ENCODE assay signal across 30 cellular contexts in the genomic region with DNA sequence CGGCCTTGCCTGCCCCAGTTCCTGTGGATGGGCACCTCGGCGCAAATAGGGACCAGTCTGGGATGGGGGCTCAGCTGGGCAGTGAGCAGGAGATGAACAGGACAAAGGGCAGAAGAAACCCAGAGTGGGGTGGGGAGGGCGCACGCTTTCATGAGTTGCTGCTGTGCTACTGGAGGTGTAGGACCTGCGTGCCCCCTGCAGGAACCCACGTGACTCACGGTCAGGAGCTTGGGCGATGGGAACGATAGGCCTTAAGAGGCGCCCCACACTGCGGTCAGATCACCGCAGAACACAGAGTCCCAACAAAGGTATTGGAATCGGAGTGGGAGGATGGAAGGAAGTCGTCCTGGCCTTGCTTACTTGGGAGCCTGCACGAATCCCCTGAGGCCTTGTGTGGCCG. TPM values are rescaled to one million over a fixed set of nuclear protein-coding genes. Genes with fewer than 3 reads are reported as not detected.
DNase-seq lines count a peak whose midpoint lies in the region; ATAC-seq, FAIRE-seq and TF ChIP-seq lines count a peak whose summit lies in the region.
"Had no signal": no experiment of that assay in that cellular context is flagged by ENCODE, and none has a peak within 500 bp of the region (broad histone marks: within the 10 kb centered on the region; RNA-seq: fewer than 3 reads in every experiment).

No MANE protein-coding gene starts in this region.

- intact Hi-C loops in CD4-positive, alpha-beta T cell (cut with DNase I, micrococcal nuclease): no loop called here

- no peaks in the 10 kb centered on the region for H4K20me1 ChIP-seq in H9 (ENCODE audit: control insufficient read depth, insufficient read depth, insufficient read length)

- H3K4me3 Mint-ChIP-seq in H9 (no peak overlapping the region), memory B cell (peak overlapping the region; percentile 30)
- no peak overlapping the region for H3K4me3 Mint-ChIP-seq in CD4-positive, alpha-beta T cell
- H3K4me3 Mint-ChIP-seq: CD8-positive, alpha-beta T cell; effector memory CD8-positive, alpha-beta T cell had no signal

- no peak overlapping the region for H3K23ac ChIP-seq in H9 (ENCODE audit: insufficient read length, low read depth, low read length)

- H2BK15ac ChIP-seq in H9 (ENCODE audit: low read depth, low read length): no peak overlapping the region

- H2AFZ ChIP-seq in H9 (ENCODE audit: low read length): no peak overlapping the region

- H3K4me3 ChIP-seq in GM12865 (ENCODE audit: low read depth, low read length): peak overlapping the region; percentile 46
- H3K4me3 ChIP-seq: body of pancreas, esophagus squamous epithelium, gastrocnemius medialis, smooth muscle cell, tibial artery had no signal

- H4K91ac ChIP-seq in H9 (ENCODE audit: insufficient read length, low read depth, low read length): no peak overlapping the region

- H3K27me3 Mint-ChIP-seq in H9 (ENCODE audit: low read depth) (no peaks in the 10 kb centered on the region), memory B cell (peaks cover 5% of the 10 kb centered on the region)
- no peaks in the 10 kb centered on the region for H3K27me3 Mint-ChIP-seq in CD4-positive, alpha-beta T cell
- H3K27me3 Mint-ChIP-seq: effector memory CD8-positive, alpha-beta T cell had no signal

- H3K36me3 Mint-ChIP-seq in H9 (ENCODE audit: insufficient read depth in 1 of 3, low read depth in 3 of 3) (peaks cover 0 to 17% (median 11%) of the 10 kb centered on the region in 3 experiments; a peak in 5 of 7 replicates), memory B cell (peaks cover 8% of the 10 kb centered on the region)
- peaks cover 16% of the 10 kb centered on the region for H3K36me3 Mint-ChIP-seq in CD4-positive, alpha-beta T cell (ENCODE audit: low read depth)

- no peak overlapping the region; the same call in 1 of the 2 replicates for H3K14ac ChIP-seq in H9 (ENCODE audit: insufficient read depth, low read length)

- no peaks in the 10 kb centered on the region; the same call in 1 of the 2 replicates for H3K79me2 ChIP-seq in H9 (ENCODE audit: insufficient read depth, low read length)

- H3K18ac ChIP-seq in H9 (ENCODE audit: insufficient read length, low read depth, low read length): no peak overlapping the region

- DNase-seq in GM12865 (ENCODE audit: low read depth) (peak; percentile 83), H9 (peak; percentile 46), RWPE1 (ENCODE audit: low spot score) (no peak), memory B cell (ENCODE audit: low spot score in 2 of 2) (no peak), urothelium cell line (ENCODE audit: low spot score) (no peak), inferior parietal cortex (ENCODE audit: extremely low spot score) (no peak)
- DNase-seq in CD4-positive, alpha-beta T cell: no peak
- DNase-seq: activated CD4-positive, alpha-beta T cell treated with anti-CD3 and anti-CD28 coated beads, Interleukin-2, amount 50 U/mL, for 4 hours; activated CD8-positive, alpha-beta memory T cell treated with anti-CD3 and anti-CD28 coated beads, Interleukin-2, amount 50 U/mL, for 48 hours; body of pancreas; CD8-positive, alpha-beta T cell; DMS153; effector memory CD8-positive, alpha-beta T cell; esophagus squamous epithelium; gastrocnemius medialis; HCEC 1CT; hypothalamus; kidney glomerular epithelial cell; NCI-H187; NCI-H226; NCI-H774; occipital lobe; stimulated activated CD4-positive, alpha-beta T cell treated with anti-CD3 and anti-CD28 coated beads, Interleukin-2, amount 100 ng/mL, for 48 hours; stimulated activated naive CD8-positive, alpha-beta T cell treated with anti-CD3 and anti-CD28 coated beads, Interleukin-15, Interleukin-2, amounts not matched to agents 100 U/mL and 50 U/mL, for 24 hours had no signal

- H2BK5ac ChIP-seq in H9 (ENCODE audit: insufficient read length, low read length): no peak overlapping the region

- no peak overlapping the region for H3K27ac ChIP-seq in H9 (ENCODE audit: insufficient read length, low read depth, low read length)
- H3K27ac ChIP-seq in RWPE1: peak overlapping the region; percentile 51
- no peak overlapping the region for H3K27ac ChIP-seq in CD4-positive, alpha-beta T cell (ENCODE audit: low read depth, low read length)
- H3K27ac ChIP-seq: body of pancreas, esophagus squamous epithelium, gastrocnemius medialis, tibial artery, VCaP had no signal

- H2BK20ac ChIP-seq in H9 (ENCODE audit: low read depth, low read length, poor library complexity, severe bottlenecking): no peak overlapping the region

- H3K4me1 ChIP-seq in H9 (ENCODE audit: insufficient read depth, low read length): no peaks in the 10 kb centered on the region
- H3K4me1 ChIP-seq: gastrocnemius medialis had no signal

- no peak overlapping the region for H2AK5ac ChIP-seq in H9 (ENCODE audit: insufficient read length, low read length)

- H3K56ac ChIP-seq in H9 (ENCODE audit: insufficient read length, low read depth, low read length): no peak overlapping the region

- no peak overlapping the region for H3K4ac ChIP-seq in H9 (ENCODE audit: low read depth, low read length)

- no peak overlapping the region for H3T11ph ChIP-seq in H9 (ENCODE audit: low read length)

- ATAC-seq in memory B cell (ENCODE audit: low read depth) (no peak), GM21447 (IDR thresholded peaks at IDR 0.05; ENCODE audit: unreplicated experiment) (no peak)
- ATAC-seq in CD4-positive, alpha-beta T cell (ENCODE audit: poor library complexity): no peak
- ATAC-seq: body of pancreas; CD8-positive, alpha-beta T cell; effector memory CD8-positive, alpha-beta T cell; gastrocnemius medialis; stimulated activated naive CD8-positive, alpha-beta T cell treated with anti-CD3 and anti-CD28 coated beads, Interleukin-15, Interleukin-2, amounts not matched to agents 100 U/mL and 50 U/mL, for 24 hours had no signal

- no peaks in the 10 kb centered on the region for H3K23me2 ChIP-seq in H9 (ENCODE audit: insufficient read length, low read depth, low read length, poor library complexity, severe bottlenecking)

- CTCF ChIA-PET in RWPE1 (lab: Yijun Ruan, JAX): no interaction called here
- CTCF ChIA-PET in CD4-positive, alpha-beta T cell (lab: Charles Lee): no interaction called here

- no peak overlapping the region for H4K5ac ChIP-seq in H9 (ENCODE audit: insufficient read length, low read depth, low read length)

- no peak overlapping the region for H2BK12ac ChIP-seq in H9 (ENCODE audit: insufficient read length, low read depth, low read length)

- H3K27ac Mint-ChIP-seq in H9 (peak overlapping the region in 1 of 3 experiments; percentile 79; a peak in 1 of 7 replicates), memory B cell (no peak overlapping the region)
- H3K27ac Mint-ChIP-seq in CD4-positive, alpha-beta T cell: no peak overlapping the region
- H3K27ac Mint-ChIP-seq: CD8-positive, alpha-beta T cell had no signal

- no peaks in the 10 kb centered on the region for H3K9me3 Mint-ChIP-seq in H9
- no peaks in the 10 kb centered on the region for H3K9me3 Mint-ChIP-seq in memory B cell
- H3K9me3 Mint-ChIP-seq in CD4-positive, alpha-beta T cell: no peaks in the 10 kb centered on the region
- H3K9me3 Mint-ChIP-seq: CD8-positive, alpha-beta T cell; effector memory CD8-positive, alpha-beta T cell had no signal

- no peak overlapping the region for H4K8ac ChIP-seq in H9 (replicated peaks; ENCODE audit: insufficient read length, low read depth, low read length)

- no peak overlapping the region for H2BK120ac ChIP-seq in H9 (ENCODE audit: low read depth, low read length, poor library complexity, severe bottlenecking)

- no peak for FAIRE-seq in urothelium cell line (lab: Jason Lieb, UNC)
- FAIRE-seq: colon, RCC 7860 had no signal

- no peaks in the 10 kb centered on the region for H3K9me3 ChIP-seq in H9 (ENCODE audit: control insufficient read depth, low read depth, low read length)
- H3K9me3 ChIP-seq in CD4-positive, alpha-beta T cell (ENCODE audit: control insufficient read depth, low read length): no peaks in the 10 kb centered on the region
- H3K9me3 ChIP-seq: body of pancreas, esophagus squamous epithelium, gastrocnemius medialis, tibial artery had no signal

- H3K4me1 Mint-ChIP-seq in H9: peaks cover 15 to 19% of the 10 kb centered on the region in 2 experiments
- H3K4me1 Mint-ChIP-seq in memory B cell: peaks cover 32% of the 10 kb centered on the region
- H3K4me1 Mint-ChIP-seq in CD4-positive, alpha-beta T cell (ENCODE audit: low read depth): peaks cover 11% of the 10 kb centered on the region

- H3K4me2 ChIP-seq in H9 (ENCODE audit: insufficient read depth, insufficient read length, low read length): no peak overlapping the region
- H3K4me2 ChIP-seq: smooth muscle cell had no signal

- H3K79me1 ChIP-seq in H9 (ENCODE audit: insufficient read depth, low read depth, low read length, poor library complexity, severe bottlenecking): no peaks in the 10 kb centered on the region

- TF ChIP-seq CTCF in GM12865 (IDR thresholded peaks at IDR 0.05; ENCODE audit: insufficient read depth, low read depth, low read length, missing control alignments) (peak; percentile 57), H9 (conservative IDR thresholded peaks at IDR 0.05) (peak; percentile 31; the same call in 1 of the 3 replicates), RWPE1 (conservative IDR thresholded peaks at IDR 0.05; ENCODE audit: low read depth) (no peak)
- TF ChIP-seq CTCF in CD4-positive, alpha-beta T cell (IDR thresholded peaks at IDR 0.05): no peak

- H3K27me3 ChIP-seq in H9 (ENCODE audit: insufficient read depth, low read length): no peaks in the 10 kb centered on the region
- H3K27me3 ChIP-seq in CD4-positive, alpha-beta T cell (ENCODE audit: control insufficient read depth, insufficient read depth, low read length): no peaks in the 10 kb centered on the region
- H3K27me3 ChIP-seq: body of pancreas, esophagus squamous epithelium, gastrocnemius medialis, tibial artery had no signal

- WGBS in H9 (ENCODE audit: extremely low coverage, insufficient read length, low lambda C conversion rate): no CpG with 5 or more reads among the region's 17 CpGs

- POLR2A ChIA-PET in RWPE1 (lab: Yijun Ruan, JAX; ENCODE audit: low non-redundant PET): no interaction called here
- POLR2A ChIA-PET in CD4-positive, alpha-beta T cell (lab: Charles Lee): no interaction called here

- no peak overlapping the region for H3K9ac ChIP-seq in H9 (ENCODE audit: extremely low read depth, insufficient read length, low read length)

RNA-seq across cellular contexts. Expression of a gene that starts 17.2 kb away (rescaled TPM):
- total RNA-seq in H9 (2021): 9.9 TPM in 2 replicates
- total RNA-seq in CD4-positive, alpha-beta T cell: 10 to 100 TPM; 10.4 to 12.0 TPM

Comparison
In these comparisons a context has a peak if more than half of its experiments do, and no peak if none do; other contexts are left out.
1. DNase-seq: peak in GM12865 (single experiment) and H9 (single experiment); none in RWPE1 (single experiment), memory B cell (0 of 2), urothelium cell line (single experiment), CD4-positive, alpha-beta T cell (0 of 10) and inferior parietal cortex (single experiment).
2. CTCF ChIP-seq: peak in GM12865 (single experiment) and H9 (single experiment); none in RWPE1 (single experiment) and CD4-positive, alpha-beta T cell (single experiment).